In the genomic region with DNA sequence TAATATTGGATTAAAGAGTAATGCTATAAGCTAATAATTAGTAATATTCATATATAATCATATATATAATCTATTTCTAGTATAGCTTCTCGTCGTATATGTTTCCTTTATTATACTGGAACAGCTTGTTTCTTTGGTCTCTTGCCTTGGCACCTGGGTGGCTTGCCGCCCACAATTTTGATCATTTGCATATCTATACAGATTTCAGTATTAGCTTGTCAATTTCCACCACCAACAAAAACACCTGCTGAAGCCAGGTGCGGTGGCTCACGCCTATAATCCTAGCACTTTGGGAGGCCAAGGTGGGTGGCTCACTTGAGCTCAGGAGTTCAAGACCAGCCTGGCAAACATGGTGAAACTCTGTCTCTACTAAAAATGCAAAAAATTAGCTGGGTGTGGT, we compare ENCODE assay signal across 2 cellular contexts.
TF ChIP-seq lines count a peak whose summit lies in the region.

No MANE protein-coding gene starts in this region.

TF ChIP-seq in GM12891, 5 proteins besides CTCF, POLR2A, EP300 and RAD21:
- peak; percentile 75; the same call in 1 of the 2 replicates for TF ChIP-seq POU2F2 (IDR thresholded peaks at IDR 0.05; ENCODE audit: low read depth, low read length)

TF ChIP-seq in GM12878, 131 proteins besides CTCF, POLR2A, EP300 and RAD21:
- peak; percentile 76 for TF ChIP-seq TCF12 (IDR thresholded peaks at IDR 0.05; ENCODE audit: low read depth, low read length)
- TF ChIP-seq TCF3 (IDR thresholded peaks at IDR 0.05; ENCODE audit: borderline replicate concordance, insufficient read depth, low read depth, low read length) = 0 out of 2 replicates have a peak, but pooled peaks have one; percentile 28
TF ChIP-seq in GM12878: peak in this region for 2; not testable (repeated sequence) for 129.
